ENCODE assay signal across 1 cellular context in genomic region chr7:29350351-29350750, GRCh38.
TF ChIP-seq lines count a peak whose summit lies in the region.

No MANE protein-coding gene starts in this region.

TF ChIP-seq in HEK293, 187 proteins besides CTCF, POLR2A, EP300 and RAD21 (continued from another document):
- TF ChIP-seq, protein P1, sequence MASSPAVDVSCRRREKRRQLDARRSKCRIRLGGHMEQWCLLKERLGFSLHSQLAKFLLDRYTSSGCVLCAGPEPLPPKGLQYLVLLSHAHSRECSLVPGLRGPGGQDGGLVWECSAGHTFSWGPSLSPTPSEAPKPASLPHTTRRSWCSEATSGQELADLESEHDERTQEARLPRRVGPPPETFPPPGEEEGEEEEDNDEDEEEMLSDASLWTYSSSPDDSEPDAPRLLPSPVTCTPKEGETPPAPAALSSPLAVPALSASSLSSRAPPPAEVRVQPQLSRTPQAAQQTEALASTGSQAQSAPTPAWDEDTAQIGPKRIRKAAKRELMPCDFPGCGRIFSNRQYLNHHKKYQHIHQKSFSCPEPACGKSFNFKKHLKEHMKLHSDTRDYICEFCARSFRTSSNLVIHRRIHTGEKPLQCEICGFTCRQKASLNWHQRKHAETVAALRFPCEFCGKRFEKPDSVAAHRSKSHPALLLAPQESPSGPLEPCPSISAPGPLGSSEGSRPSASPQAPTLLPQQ (tag by site-specific recombination; IDR thresholded peaks at IDR 0.05) = no peak
- TF ChIP-seq ZNF585B (tag by site-specific recombination; IDR thresholded peaks at IDR 0.05) = no peak
- TF ChIP-seq GLIS1 (tag by site-specific recombination; IDR thresholded peaks at IDR 0.05) = 0 out of 2 replicates have a peak, but pooled peaks have one; percentile 31
- TF ChIP-seq, protein P2, sequence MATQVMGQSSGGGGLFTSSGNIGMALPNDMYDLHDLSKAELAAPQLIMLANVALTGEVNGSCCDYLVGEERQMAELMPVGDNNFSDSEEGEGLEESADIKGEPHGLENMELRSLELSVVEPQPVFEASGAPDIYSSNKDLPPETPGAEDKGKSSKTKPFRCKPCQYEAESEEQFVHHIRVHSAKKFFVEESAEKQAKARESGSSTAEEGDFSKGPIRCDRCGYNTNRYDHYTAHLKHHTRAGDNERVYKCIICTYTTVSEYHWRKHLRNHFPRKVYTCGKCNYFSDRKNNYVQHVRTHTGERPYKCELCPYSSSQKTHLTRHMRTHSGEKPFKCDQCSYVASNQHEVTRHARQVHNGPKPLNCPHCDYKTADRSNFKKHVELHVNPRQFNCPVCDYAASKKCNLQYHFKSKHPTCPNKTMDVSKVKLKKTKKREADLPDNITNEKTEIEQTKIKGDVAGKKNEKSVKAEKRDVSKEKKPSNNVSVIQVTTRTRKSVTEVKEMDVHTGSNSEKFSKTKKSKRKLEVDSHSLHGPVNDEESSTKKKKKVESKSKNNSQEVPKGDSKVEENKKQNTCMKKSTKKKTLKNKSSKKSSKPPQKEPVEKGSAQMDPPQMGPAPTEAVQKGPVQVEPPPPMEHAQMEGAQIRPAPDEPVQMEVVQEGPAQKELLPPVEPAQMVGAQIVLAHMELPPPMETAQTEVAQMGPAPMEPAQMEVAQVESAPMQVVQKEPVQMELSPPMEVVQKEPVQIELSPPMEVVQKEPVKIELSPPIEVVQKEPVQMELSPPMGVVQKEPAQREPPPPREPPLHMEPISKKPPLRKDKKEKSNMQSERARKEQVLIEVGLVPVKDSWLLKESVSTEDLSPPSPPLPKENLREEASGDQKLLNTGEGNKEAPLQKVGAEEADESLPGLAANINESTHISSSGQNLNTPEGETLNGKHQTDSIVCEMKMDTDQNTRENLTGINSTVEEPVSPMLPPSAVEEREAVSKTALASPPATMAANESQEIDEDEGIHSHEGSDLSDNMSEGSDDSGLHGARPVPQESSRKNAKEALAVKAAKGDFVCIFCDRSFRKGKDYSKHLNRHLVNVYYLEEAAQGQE (tag by site-specific recombination; IDR thresholded peaks at IDR 0.05) = no peak
- TF ChIP-seq SP3 (tag by site-specific recombination; IDR thresholded peaks at IDR 0.05) = no peak
- no peak for TF ChIP-seq ZNF274 (IDR thresholded peaks at IDR 0.05; ENCODE audit: low read length)
- TF ChIP-seq ZNF274 (tag by site-specific recombination; IDR thresholded peaks at IDR 0.05; ENCODE audit: borderline replicate concordance) = no peak
- TF ChIP-seq ZNF26 (tag by site-specific recombination; IDR thresholded peaks at IDR 0.05) = no peak
- no peak for TF ChIP-seq ZNF433 (tag by site-specific recombination; IDR thresholded peaks at IDR 0.05; ENCODE audit: low read depth)
- no peak for TF ChIP-seq HIC1 (tag by site-specific recombination; IDR thresholded peaks at IDR 0.05)
- TF ChIP-seq ZNF830 (tag by site-specific recombination; IDR thresholded peaks at IDR 0.05; ENCODE audit: low read depth) = no peak
- TF ChIP-seq OSR2 (tag by site-specific recombination; IDR thresholded peaks at IDR 0.05) = no peak
